8 cellular contexts compared by ENCODE assay signal in genomic region chr16:85936761-85937343, GRCh38. TPM values are rescaled to one million over a fixed set of nuclear protein-coding genes. Genes with fewer than 3 reads are reported as not detected.
A peak's percentile ranks its signal among the peaks of the same experiment; 100 is the strongest.
DNase-seq lines count a peak whose midpoint lies in the region; ATAC-seq lines count a peak whose summit lies in the region.

No MANE protein-coding gene starts in this region.

- H3K27me3 Mint-ChIP-seq in activated CD4-positive, alpha-beta T cell treated with anti-CD3 and anti-CD28 coated beads, Interleukin-2, amount 10 ng/mL, durations not matched to agents 7 days and 5 days = no peaks in the 10 kb centered on the region

- peaks cover 4% of the 10 kb centered on the region for H3K9me3 Mint-ChIP-seq in activated CD4-positive, alpha-beta T cell treated with anti-CD3 and anti-CD28 coated beads, Interleukin-2, amount 10 ng/mL, durations not matched to agents 7 days and 5 days

- no peak overlapping the region for H2AFZ ChIP-seq in GM23248

- H3K27ac ChIP-seq in GM23248 = no peak overlapping the region

- in situ Hi-C loops in GM23248 (cut with MboI) = no loop called here

- no peaks in the 10 kb centered on the region for H3K36me3 ChIP-seq in GM23248 (ENCODE audit: low read depth)

- peak overlapping the region; percentile 94 for H3K27ac Mint-ChIP-seq in activated CD4-positive, alpha-beta T cell treated with anti-CD3 and anti-CD28 coated beads, Interleukin-2, amount 10 ng/mL, durations not matched to agents 7 days and 5 days

- peak overlapping the region; percentile 65 for H3K4me3 Mint-ChIP-seq in activated CD4-positive, alpha-beta T cell treated with anti-CD3 and anti-CD28 coated beads, Interleukin-2, amount 10 ng/mL, durations not matched to agents 7 days and 5 days

- no peak overlapping the region for H3K4me2 ChIP-seq in GM23248 (ENCODE audit: unreplicated experiment)

- H3K9ac ChIP-seq in GM23248 = no peak overlapping the region

- WGBS in GM23248 (ENCODE audit: low coverage in 1 of 2, low lambda C conversion rate in 2 of 2, missing lambda C conversion rate in 2 of 2), 2 experiments = 45 to 49% methylated on average over 16 of the region's 16 CpGs

- peaks cover 2% of the 10 kb centered on the region for H3K36me3 Mint-ChIP-seq in activated CD4-positive, alpha-beta T cell treated with anti-CD3 and anti-CD28 coated beads, Interleukin-2, amount 10 ng/mL, durations not matched to agents 7 days and 5 days (ENCODE audit: low read depth)

- POLR2A ChIA-PET in activated CD4-positive, alpha-beta T cell treated with anti-CD3 and anti-CD28 coated beads, Interleukin-2, amount 10 ng/mL, durations not matched to agents 7 days and 5 days (lab: Charles Lee) = no interaction called here

- no peaks in the 10 kb centered on the region for H3K79me2 ChIP-seq in GM23248 (ENCODE audit: insufficient read depth)

- H3F3A ChIP-seq in GM23248 (ENCODE audit: insufficient read depth) = no peaks in the 10 kb centered on the region

- no peak for ATAC-seq in HG03139 (IDR thresholded peaks at IDR 0.05; ENCODE audit: unreplicated experiment)

- CTCF ChIA-PET in activated CD4-positive, alpha-beta T cell treated with anti-CD3 and anti-CD28 coated beads, Interleukin-2, amount 10 ng/mL, durations not matched to agents 7 days and 5 days (lab: Charles Lee) = interaction anchor here (1.0 to 2.1 kb wide), 4 partner anchors 11 to 115 kb away, joined by 3 to 7 read pairs (median 5); no protein-coding TSS in a partner anchor

- no peak overlapping the region for H3K4me3 ChIP-seq in GM23248

- no peaks in the 10 kb centered on the region for H4K20me1 ChIP-seq in GM23248 (ENCODE audit: insufficient read depth)

- H3K9me2 ChIP-seq in GM23248 (ENCODE audit: insufficient read depth) = no peaks in the 10 kb centered on the region

- DNase-seq in ELR (ENCODE audit: low read depth) = peak; percentile 9
- DNase-seq in GM23248 = peak; percentile 17
- DNase-seq in activated CD4-positive, alpha-beta T cell treated with anti-CD3 and anti-CD28 coated beads, Interleukin-2, amount 10 ng/mL, durations not matched to agents 7 days and 5 days = no peak
- DNase-seq in kidney tubule cell (ENCODE audit: low spot score) = peak; percentile 66
- DNase-seq in NOMO-1 treated with DMSO at 0.1 percent for 48 hours (lab: John Stamatoyannopoulos, UW; ENCODE audit: unreplicated experiment) = no peak
- no peak for DNase-seq in NCI-H345 treated with DMSO at 0.1 percent for 48 hours (lab: John Stamatoyannopoulos, UW; ENCODE audit: unreplicated experiment)
- DNase-seq in NOMO-1 treated with dmso at 0.1 percent for 144 hours (lab: John Stamatoyannopoulos, UW; ENCODE audit: unreplicated experiment) = no peak

- H3K27me3 ChIP-seq in GM23248 (replicated peaks; ENCODE audit: insufficient read depth) = peaks cover 61% of the 10 kb centered on the region

- no peaks in the 10 kb centered on the region for H3K4me1 ChIP-seq in GM23248 (ENCODE audit: insufficient read depth)

- peaks cover 33% of the 10 kb centered on the region for H3K4me1 Mint-ChIP-seq in activated CD4-positive, alpha-beta T cell treated with anti-CD3 and anti-CD28 coated beads, Interleukin-2, amount 10 ng/mL, durations not matched to agents 7 days and 5 days

- H3K9me3 ChIP-seq in GM23248 (ENCODE audit: low read depth) = no peaks in the 10 kb centered on the region

RNA-seq across cellular contexts. Expression of gene IRF8, which starts 37.9 kb away (rescaled TPM):
- not detected in 2 replicates for total RNA-seq in GM23248 (2014; rRNA removed; shearing (Covaris generic))
- polyA plus RNA-seq in GM23248 (2016; fragmentation: Nextera tagmentation; extraction: Ambion mirVana) = 0.31 and 0.58 TPM in 2 replicates
- total RNA-seq in activated CD4-positive, alpha-beta T cell treated with anti-CD3 and anti-CD28 coated beads, Interleukin-2, amount 10 ng/mL, durations not matched to agents 7 days and 5 days = 10 to 100 TPM; 11.6 to 14.7 TPM

Comparison
In these comparisons a context has a peak if more than half of its experiments do, and no peak if none do; other contexts are left out.
1. DNase-seq: peak in ELR (single experiment), GM23248 (single experiment) and kidney tubule cell (single experiment); none in activated CD4-positive, alpha-beta T cell treated with anti-CD3 and anti-CD28 coated beads, Interleukin-2, amount 10 ng/mL, durations not matched to agents 7 days and 5 days (single experiment), NOMO-1 treated with DMSO at 0.1 percent for 48 hours (single experiment), NCI-H345 treated with DMSO at 0.1 percent for 48 hours (single experiment) and NOMO-1 treated with dmso at 0.1 percent for 144 hours (single experiment).
2. RNA of gene IRF8, which starts 37.9 kb away (total RNA-seq): 11.6 to 14.7 TPM in activated CD4-positive, alpha-beta T cell treated with anti-CD3 and anti-CD28 coated beads, Interleukin-2, amount 10 ng/mL, durations not matched to agents 7 days and 5 days; not detected in GM23248; every median in the first group is over 10 times any median in the second.